1 cellular context compared by ENCODE assay signal in the genomic region with DNA sequence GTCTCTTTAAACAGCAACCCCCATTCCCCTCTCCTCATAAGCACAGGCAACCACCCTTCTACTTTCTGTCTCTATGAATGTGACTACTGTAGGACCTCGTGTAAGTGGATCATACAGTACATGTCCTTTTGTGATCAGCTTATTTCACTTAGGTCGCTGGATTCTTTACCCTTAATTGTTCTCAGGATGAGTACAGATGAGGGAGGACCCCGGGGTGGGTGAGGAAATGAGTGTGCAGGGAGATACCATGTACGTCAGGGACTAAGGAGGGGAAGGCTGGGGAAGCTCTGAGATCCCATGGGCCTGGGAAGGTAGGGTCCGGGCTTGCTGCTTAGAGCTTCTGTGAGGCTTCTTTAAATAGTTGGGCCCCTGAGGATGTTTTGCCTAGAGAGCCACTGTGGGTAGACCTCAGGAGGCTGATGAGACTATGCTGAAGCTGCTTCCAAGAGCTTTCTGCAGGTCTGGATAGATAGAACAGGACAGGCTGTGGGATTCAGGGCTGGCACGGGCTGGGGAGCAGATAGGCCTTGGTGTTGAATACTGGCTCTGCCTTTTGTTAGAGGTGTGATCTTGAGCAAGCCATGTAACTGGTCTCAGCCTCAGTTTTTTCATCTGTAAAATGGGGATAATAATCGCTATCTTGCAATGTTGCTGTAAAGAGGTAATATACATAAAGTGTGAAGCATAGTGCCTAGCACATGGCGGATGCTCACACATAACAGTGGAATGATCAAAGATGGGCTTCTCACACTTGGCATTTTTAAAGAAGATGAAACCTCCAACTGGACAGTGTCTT.
A peak's percentile ranks its signal among the peaks of the same experiment; 100 is the strongest.
TF ChIP-seq lines count a peak whose summit lies in the region.

No MANE protein-coding gene starts in this region.

TF ChIP-seq in HEK293, 187 proteins besides CTCF, POLR2A, EP300 and RAD21 (continued from another document):
- TF ChIP-seq, protein P1, sequence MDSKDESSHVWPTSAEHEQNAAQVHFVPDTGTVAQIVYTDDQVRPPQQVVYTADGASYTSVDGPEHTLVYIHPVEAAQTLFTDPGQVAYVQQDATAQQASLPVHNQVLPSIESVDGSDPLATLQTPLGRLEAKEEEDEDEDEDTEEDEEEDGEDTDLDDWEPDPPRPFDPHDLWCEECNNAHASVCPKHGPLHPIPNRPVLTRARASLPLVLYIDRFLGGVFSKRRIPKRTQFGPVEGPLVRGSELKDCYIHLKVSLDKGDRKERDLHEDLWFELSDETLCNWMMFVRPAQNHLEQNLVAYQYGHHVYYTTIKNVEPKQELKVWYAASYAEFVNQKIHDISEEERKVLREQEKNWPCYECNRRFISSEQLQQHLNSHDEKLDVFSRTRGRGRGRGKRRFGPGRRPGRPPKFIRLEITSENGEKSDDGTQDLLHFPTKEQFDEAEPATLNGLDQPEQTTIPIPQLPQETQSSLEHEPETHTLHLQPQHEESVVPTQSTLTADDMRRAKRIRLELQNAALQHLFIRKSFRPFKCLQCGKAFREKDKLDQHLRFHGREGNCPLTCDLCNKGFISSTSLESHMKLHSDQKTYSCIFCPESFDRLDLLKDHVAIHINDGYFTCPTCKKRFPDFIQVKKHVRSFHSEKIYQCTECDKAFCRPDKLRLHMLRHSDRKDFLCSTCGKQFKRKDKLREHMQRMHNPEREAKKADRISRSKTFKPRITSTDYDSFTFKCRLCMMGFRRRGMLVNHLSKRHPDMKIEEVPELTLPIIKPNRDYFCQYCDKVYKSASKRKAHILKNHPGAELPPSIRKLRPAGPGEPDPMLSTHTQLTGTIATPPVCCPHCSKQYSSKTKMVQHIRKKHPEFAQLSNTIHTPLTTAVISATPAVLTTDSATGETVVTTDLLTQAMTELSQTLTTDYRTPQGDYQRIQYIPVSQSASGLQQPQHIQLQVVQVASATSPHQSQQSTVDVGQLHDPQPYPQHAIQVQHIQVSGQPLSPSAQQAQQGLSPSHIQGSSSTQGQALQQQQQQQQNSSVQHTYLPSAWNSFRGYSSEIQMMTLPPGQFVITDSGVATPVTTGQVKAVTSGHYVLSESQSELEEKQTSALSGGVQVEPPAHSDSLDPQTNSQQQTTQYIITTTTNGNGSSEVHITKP (tag by site-specific recombination; IDR thresholded peaks at IDR 0.05) = peak; percentile 60; the same call in 1 of the 2 replicates
